Comparison of ENCODE assay signal across 15 cellular contexts in genomic region chr17:63816669-63817068, GRCh38.
"Had no signal": no experiment of that assay in that cellular context is flagged by ENCODE, and none has a peak within 500 bp of the region (broad histone marks: within the 10 kb centered on the region; RNA-seq: fewer than 3 reads in every experiment).

No MANE protein-coding gene starts in this region.

- H3K4me1 ChIP-seq: breast epithelium, parathyroid adenoma had no signal

- H3K4me3 Mint-ChIP-seq: activated naive CD8-positive, alpha-beta T cell treated with anti-CD3 and anti-CD28 coated beads, Interleukin-2, amount 10 ng/mL, durations not matched to agents 7 days and 5 days; stimulated activated effector memory CD8-positive, alpha-beta T cell treated with anti-CD3 and anti-CD28 coated beads, Interleukin-12 subunit alpha, Interleukin-12 subunit beta, amount 100 ng/mL, for 72 hours had no signal

- H3K9me3 ChIP-seq: breast epithelium, thoracic aorta had no signal

- H3K27ac Mint-ChIP-seq: activated naive CD8-positive, alpha-beta T cell treated with anti-CD3 and anti-CD28 coated beads, Interleukin-2, amount 10 ng/mL, durations not matched to agents 7 days and 5 days; stimulated activated effector memory CD8-positive, alpha-beta T cell treated with anti-CD3 and anti-CD28 coated beads, Interleukin-12 subunit alpha, Interleukin-12 subunit beta, amount 100 ng/mL, for 72 hours had no signal

- ATAC-seq: activated CD4-positive, CD25-positive, alpha-beta regulatory T cell treated with anti-CD3 and anti-CD28 coated beads, Interleukin-2, amount 50 U/mL, for 24 hours; left lobe of liver; naive thymus-derived CD8-positive, alpha-beta T cell; stimulated activated effector memory CD8-positive, alpha-beta T cell treated with anti-CD3 and anti-CD28 coated beads, Interleukin-12 subunit alpha, Interleukin-12 subunit beta, amount 100 ng/mL, for 72 hours had no signal

- H3K27me3 Mint-ChIP-seq: activated naive CD8-positive, alpha-beta T cell treated with anti-CD3 and anti-CD28 coated beads, Interleukin-2, amount 10 ng/mL, durations not matched to agents 7 days and 5 days; naive thymus-derived CD8-positive, alpha-beta T cell had no signal

- H3K27ac ChIP-seq: breast epithelium, hepatocyte, parathyroid adenoma, thoracic aorta had no signal

- H3K79me2 ChIP-seq: hepatocyte, parathyroid adenoma had no signal

- DNase-seq: activated gamma-delta T cell treated with Interleukin-2 at 50 U/mL for 16 hours; activated naive CD8-positive, alpha-beta T cell treated with anti-CD3 and anti-CD28 coated beads, Interleukin-2, amount 10 ng/mL, durations not matched to agents 7 days and 5 days; anterior cingulate cortex; naive thymus-derived CD8-positive, alpha-beta T cell; retina; T-helper 1 cell; T1000 had no signal

- H3K9ac ChIP-seq: parathyroid adenoma had no signal

- H3K27me3 ChIP-seq: breast epithelium, hepatocyte had no signal

- H3K4me2 ChIP-seq: hepatocyte had no signal

- H3K4me3 ChIP-seq: breast epithelium, hepatocyte, thoracic aorta had no signal

- H2AFZ ChIP-seq: hepatocyte, parathyroid adenoma had no signal

- H3K9me3 Mint-ChIP-seq: activated naive CD8-positive, alpha-beta T cell treated with anti-CD3 and anti-CD28 coated beads, Interleukin-2, amount 10 ng/mL, durations not matched to agents 7 days and 5 days; naive thymus-derived CD8-positive, alpha-beta T cell; stimulated activated effector memory CD8-positive, alpha-beta T cell treated with anti-CD3 and anti-CD28 coated beads, Interleukin-12 subunit alpha, Interleukin-12 subunit beta, amount 100 ng/mL, for 72 hours had no signal

- FAIRE-seq: keratinocyte had no signal
